21 cellular contexts compared by ENCODE assay signal in genomic region chr1:29500041-29500440, GRCh38.
DNase-seq lines count a peak whose midpoint lies in the region; ATAC-seq and TF ChIP-seq lines count a peak whose summit lies in the region.
"Had no signal": no experiment of that assay in that cellular context is flagged by ENCODE, and none has a peak within 500 bp of the region (broad histone marks: within the 10 kb centered on the region; RNA-seq: fewer than 3 reads in every experiment).

No MANE protein-coding gene starts in this region.

- H3K27me3 Mint-ChIP-seq in chondrocyte (ENCODE audit: low read depth): peaks cover 36% of the 10 kb centered on the region

- H3K9me3 Mint-ChIP-seq in chondrocyte (ENCODE audit: low read depth): peaks cover 16% of the 10 kb centered on the region
- H3K9me3 Mint-ChIP-seq in stimulated activated effector memory CD8-positive, alpha-beta T cell treated with anti-CD3 and anti-CD28 coated beads, Interleukin-12 subunit alpha, Interleukin-12 subunit beta, amount 100 ng/mL, for 72 hours: no peaks in the 10 kb centered on the region

- TF ChIP-seq EP300 in gastroesophageal sphincter (IDR thresholded peaks at IDR 0.05): no peak

- H3K27ac ChIP-seq in gastroesophageal sphincter: no peak overlapping the region
- H3K27ac ChIP-seq: BLaER1 treated with 17β-estradiol and CSF1 and Interleukin-3, amounts not matched to agents 10 nM and 100 nM; Peyer's patch had no signal

- TF ChIP-seq POLR2A in gastroesophageal sphincter (IDR thresholded peaks at IDR 0.05): no peak

- peak; percentile 8 for ATAC-seq in stimulated activated effector memory CD8-positive, alpha-beta T cell treated with anti-CD3 and anti-CD28 coated beads, Interleukin-12 subunit alpha, Interleukin-12 subunit beta, amount 100 ng/mL, for 72 hours
- ATAC-seq in gastroesophageal sphincter: no peak
- ATAC-seq in HG02610 (IDR thresholded peaks at IDR 0.05; ENCODE audit: unreplicated experiment): no peak
- ATAC-seq: CD8-positive, alpha-beta T cell; GM12878 had no signal

- no peak for TF ChIP-seq CTCF in chondrocyte (IDR thresholded peaks at IDR 0.05)
- no peak for TF ChIP-seq CTCF in gastroesophageal sphincter (IDR thresholded peaks at IDR 0.05)

- WGBS in gastroesophageal sphincter (ENCODE audit: low coverage in 1 of 2), 2 donors: 87 to 93% methylated on average over 3 to 8 of the region's 9 CpGs

- H3K4me3 ChIP-seq in gastroesophageal sphincter: no peak overlapping the region
- H3K4me3 ChIP-seq: BLaER1 treated with 17β-estradiol and CSF1 and Interleukin-3, amounts not matched to agents 10 nM and 100 nM; GM12878; Peyer's patch had no signal

- peaks cover 0 to 22% (median 0%) of the 10 kb centered on the region in 3 donors for H3K9me3 ChIP-seq in gastroesophageal sphincter

- H3K36me3 Mint-ChIP-seq in chondrocyte (ENCODE audit: low read depth): no peaks in the 10 kb centered on the region
- no peaks in the 10 kb centered on the region for H3K36me3 Mint-ChIP-seq in stimulated activated effector memory CD8-positive, alpha-beta T cell treated with anti-CD3 and anti-CD28 coated beads, Interleukin-12 subunit alpha, Interleukin-12 subunit beta, amount 100 ng/mL, for 72 hours
- H3K36me3 Mint-ChIP-seq: CD8-positive, alpha-beta T cell; IgD-negative memory B cell had no signal

- no peak overlapping the region for H3K4me3 Mint-ChIP-seq in chondrocyte (ENCODE audit: unreplicated experiment)
- no peak overlapping the region for H3K4me3 Mint-ChIP-seq in stimulated activated effector memory CD8-positive, alpha-beta T cell treated with anti-CD3 and anti-CD28 coated beads, Interleukin-12 subunit alpha, Interleukin-12 subunit beta, amount 100 ng/mL, for 72 hours
- H3K4me3 Mint-ChIP-seq: CD8-positive, alpha-beta T cell; IgD-negative memory B cell had no signal

- no peaks in the 10 kb centered on the region for H3K36me3 ChIP-seq in gastroesophageal sphincter
- H3K36me3 ChIP-seq: BLaER1 treated with 17β-estradiol and CSF1 and Interleukin-3, amounts not matched to agents 10 nM and 100 nM; Peyer's patch had no signal

- H3K4me1 ChIP-seq in gastroesophageal sphincter: peaks cover 0 to 13% (median 0%) of the 10 kb centered on the region in 3 donors
- H3K4me1 ChIP-seq: BLaER1 treated with 17β-estradiol and CSF1 and Interleukin-3, amounts not matched to agents 10 nM and 100 nM; Peyer's patch had no signal

- no peak overlapping the region for H3K27ac Mint-ChIP-seq in chondrocyte (ENCODE audit: unreplicated experiment)
- H3K27ac Mint-ChIP-seq in stimulated activated effector memory CD8-positive, alpha-beta T cell treated with anti-CD3 and anti-CD28 coated beads, Interleukin-12 subunit alpha, Interleukin-12 subunit beta, amount 100 ng/mL, for 72 hours: no peak overlapping the region
- H3K27ac Mint-ChIP-seq: CD8-positive, alpha-beta T cell; IgD-negative memory B cell had no signal

- no peaks in the 10 kb centered on the region for H3K4me1 Mint-ChIP-seq in chondrocyte (ENCODE audit: low read depth)
- no peaks in the 10 kb centered on the region for H3K4me1 Mint-ChIP-seq in stimulated activated effector memory CD8-positive, alpha-beta T cell treated with anti-CD3 and anti-CD28 coated beads, Interleukin-12 subunit alpha, Interleukin-12 subunit beta, amount 100 ng/mL, for 72 hours
- H3K4me1 Mint-ChIP-seq: IgD-negative memory B cell had no signal

- peaks cover 62% of the 10 kb centered on the region for H3K27me3 ChIP-seq in gastroesophageal sphincter
- H3K27me3 ChIP-seq: BLaER1 treated with 17β-estradiol and CSF1 and Interleukin-3, amounts not matched to agents 10 nM and 100 nM; Peyer's patch had no signal

- peak; percentile 21 for DNase-seq in activated CD8-positive, alpha-beta memory T cell treated with anti-CD3 and anti-CD28 coated beads for 24 hours
- DNase-seq in activated CD8-positive, alpha-beta memory T cell treated with anti-CD3 and anti-CD28 coated beads, Interleukin-2, amount 50 U/mL, for 4 hours: no peak
- DNase-seq in chondrocyte (ENCODE audit: low spot score) (peak; percentile 84), mesenteric fat pad (ENCODE audit: low spot score) (peak; percentile 84), NCI-H1105 (lab: John Stamatoyannopoulos, UW) (no peak)
- DNase-seq in stimulated activated effector memory CD8-positive, alpha-beta T cell treated with anti-CD3 and anti-CD28 coated beads, Interleukin-12 subunit alpha, Interleukin-12 subunit beta, amount 100 ng/mL, for 72 hours (ENCODE audit: low spot score in 2 of 2): no peak
- DNase-seq: 8988T; CD8-positive, alpha-beta T cell; DND-41; GOT3; NCI-H1694; NCI-H2081; NCI-H2171 treated with DMSO at 0.1 percent for 48 hours; NCI-H524 treated with DMSO at 0.1 percent for 48 hours; NCI-H82; Peyer's patch had no signal

Comparison
In these comparisons a context has a peak if more than half of its experiments do, and no peak if none do; other contexts are left out.
1. DNase-seq: peak in activated CD8-positive, alpha-beta memory T cell treated with anti-CD3 and anti-CD28 coated beads for 24 hours (single experiment), chondrocyte (single experiment) and mesenteric fat pad (single experiment); none in activated CD8-positive, alpha-beta memory T cell treated with anti-CD3 and anti-CD28 coated beads, Interleukin-2, amount 50 U/mL, for 4 hours (single experiment), stimulated activated effector memory CD8-positive, alpha-beta T cell treated with anti-CD3 and anti-CD28 coated beads, Interleukin-12 subunit alpha, Interleukin-12 subunit beta, amount 100 ng/mL, for 72 hours (0 of 2) and NCI-H1105 (single experiment).